ENCODE assay signal across 8 cellular contexts in the genomic region with DNA sequence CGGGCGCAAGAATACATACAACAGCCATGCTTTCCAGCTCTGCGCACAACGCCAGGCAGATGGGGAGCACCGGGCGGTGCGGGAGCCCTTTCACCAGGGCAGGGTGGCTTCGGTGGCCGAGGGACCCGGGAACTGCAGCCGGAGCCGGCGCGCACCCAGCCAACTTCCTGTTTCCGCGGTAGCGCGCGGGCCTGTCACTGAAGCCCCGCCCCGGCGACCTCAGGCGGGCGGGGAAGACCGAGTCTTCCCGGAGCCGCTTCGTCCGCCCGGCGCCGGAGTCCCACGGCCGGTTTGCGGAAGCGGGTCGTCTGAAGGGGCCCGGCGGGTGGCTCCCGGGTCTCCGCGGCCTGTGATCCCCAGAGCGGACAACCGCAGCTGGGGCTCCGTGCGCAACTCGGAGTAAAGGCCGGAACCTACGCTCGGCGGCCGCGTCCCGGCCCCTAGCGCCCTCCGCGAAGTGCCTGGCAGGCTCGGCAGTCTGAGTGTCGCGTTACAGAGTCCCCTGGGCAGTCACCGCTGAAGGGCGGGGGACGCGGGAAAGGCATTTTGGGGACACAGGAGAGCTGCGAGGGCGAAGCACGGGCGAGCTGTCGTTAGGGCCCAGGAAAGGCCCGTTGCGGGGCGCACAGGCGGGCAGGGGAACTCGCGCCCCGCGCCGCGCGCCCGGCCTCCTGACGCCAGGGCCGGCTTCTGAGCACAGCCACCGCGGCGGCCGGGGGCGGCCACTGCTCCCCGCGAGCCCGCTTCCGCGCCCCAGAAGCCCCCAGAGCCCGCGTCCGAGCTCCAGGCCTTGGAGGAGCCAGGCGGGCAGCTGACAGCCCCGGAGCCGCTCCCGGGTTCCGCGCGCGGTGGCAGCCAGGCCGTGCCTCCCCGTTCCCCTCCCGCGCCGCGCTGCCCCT. TPM values are rescaled to one million over a fixed set of nuclear protein-coding genes. Genes with fewer than 3 reads are reported as not detected.
DNase-seq lines count a peak whose midpoint lies in the region; FAIRE-seq and TF ChIP-seq lines count a peak whose summit lies in the region.

A gene with protein sequence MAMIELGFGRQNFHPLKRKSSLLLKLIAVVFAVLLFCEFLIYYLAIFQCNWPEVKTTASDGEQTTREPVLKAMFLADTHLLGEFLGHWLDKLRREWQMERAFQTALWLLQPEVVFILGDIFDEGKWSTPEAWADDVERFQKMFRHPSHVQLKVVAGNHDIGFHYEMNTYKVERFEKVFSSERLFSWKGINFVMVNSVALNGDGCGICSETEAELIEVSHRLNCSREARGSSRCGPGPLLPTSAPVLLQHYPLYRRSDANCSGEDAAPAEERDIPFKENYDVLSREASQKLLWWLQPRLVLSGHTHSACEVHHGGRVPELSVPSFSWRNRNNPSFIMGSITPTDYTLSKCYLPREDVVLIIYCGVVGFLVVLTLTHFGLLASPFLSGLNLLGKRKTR (minus strand): TSS at position 136 of the 899 bp plus-strand sequence. CDS start 11,053 bp downstream, outside the sequence.

- H3K4me3 ChIP-seq in SJSA1 = peak within 1 kb of the TSS; percentile 89
- peak within 1 kb of the TSS; percentile 79 to 96 for H3K4me3 ChIP-seq in neutrophil (ENCODE audit: low read depth in 1 of 2, low read length in 1 of 2)

- peak; percentile 63 for TF ChIP-seq CTCF in neutrophil (IDR thresholded peaks at IDR 0.05)

- peaks cover 15% of the 10 kb centered on the region for H3K4me1 ChIP-seq in ES-I3 (ENCODE audit: insufficient read depth, low read length)
- peaks cover 13% of the 10 kb centered on the region for H3K4me1 ChIP-seq in SJSA1 (replicated peaks)
- peaks cover 41 to 57% of the 10 kb centered on the region in 2 experiments for H3K4me1 ChIP-seq in neutrophil (ENCODE audit: control insufficient read depth in 1 of 2, insufficient read depth in 1 of 2, low read depth in 1 of 2, low read length in 1 of 2)

- no peaks in the 10 kb centered on the region for H3K27me3 ChIP-seq in SJSA1 (replicated peaks)
- no peaks in the 10 kb centered on the region for H3K27me3 ChIP-seq in neutrophil

- TF ChIP-seq POLR2A in H54 (IDR thresholded peaks at IDR 0.05; ENCODE audit: low read depth, low read length) = no peak; the same call in none of the 2 replicates

- no peaks in the 10 kb centered on the region for H3K9me3 ChIP-seq in ES-I3 (ENCODE audit: control insufficient read depth, insufficient read depth, low read length)
- no peaks in the 10 kb centered on the region for H3K9me3 ChIP-seq in SJSA1 (replicated peaks)
- H3K9me3 ChIP-seq in neutrophil = no peaks in the 10 kb centered on the region

- DNase-seq in H54 (ENCODE audit: insufficient read length, low spot score) (peak; percentile 84), M059J (ENCODE audit: low read depth) (peak; percentile 84), SJSA1 (ENCODE audit: low read depth in 1 of 2, low spot score in 2 of 2) (peak; percentile 88 to 93), foreskin melanocyte (peak; percentile 76), substantia nigra (lab: John Stamatoyannopoulos, UW) (peak; percentile 8 to 92 (median 81))
- peak; percentile 59 to 79 (median 68) for DNase-seq in activated naive CD4-positive, alpha-beta T cell (lab: John Stamatoyannopoulos, UW)

- H3K36me3 ChIP-seq in ES-I3 (ENCODE audit: insufficient read depth, low read length) (no peaks in the 10 kb centered on the region), SJSA1 (peaks cover 8% of the 10 kb centered on the region), neutrophil (peaks cover 24% of the 10 kb centered on the region)

- H3K9ac ChIP-seq in ES-I3 (ENCODE audit: low read depth, low read length) = peak within 1 kb of the TSS; percentile 96

- FAIRE-seq in H54 (lab: Jason Lieb, UNC) = no peak

- peak within 1 kb of the TSS; percentile 98 for H3K27ac ChIP-seq in SJSA1
- H3K27ac ChIP-seq in neutrophil = peak within 1 kb of the TSS; percentile 100
- peak within 1 kb of the TSS; percentile 98 for H3K27ac ChIP-seq in substantia nigra (ENCODE audit: low read depth, low read length, poor library complexity, severe bottlenecking)

RNA-seq across cellular contexts. Expression of the gene that starts here (rescaled TPM):
- total RNA-seq in M059J (2014; rRNA removed; shearing (Covaris generic)) = 34.7 and 35.9 TPM in 2 replicates
- 30.5 and 36.4 TPM in 2 replicates for total RNA-seq in SJSA1 (2014; rRNA removed; shearing (Covaris generic))

Comparison
In these comparisons a context has a peak if more than half of its experiments do, and no peak if none do; other contexts are left out.
1. Peak in every context shown above with its lines: DNase-seq, H3K4me3 ChIP-seq and H3K27ac ChIP-seq.